ENCODE assay signal across 17 cellular contexts in genomic region chr1:12028248-12028647, GRCh38. TPM values are rescaled to one million over a fixed set of nuclear protein-coding genes. Genes with fewer than 3 reads are reported as not detected.
DNase-seq lines count a peak whose midpoint lies in the region; ATAC-seq and TF ChIP-seq lines count a peak whose summit lies in the region.
"Had no signal": no experiment of that assay in that cellular context is flagged by ENCODE, and none has a peak within 500 bp of the region (broad histone marks: within the 10 kb centered on the region; RNA-seq: fewer than 3 reads in every experiment).

No MANE protein-coding gene starts in this region.

- peaks cover 26% of the 10 kb centered on the region for H4K20me1 ChIP-seq in BLaER1

- H3K4me2 ChIP-seq in BLaER1: peak overlapping the region; percentile 80
- H3K4me2 ChIP-seq in parathyroid adenoma (ENCODE audit: low read length): no peak overlapping the region

- H3K27ac Mint-ChIP-seq in T-helper 1 cell treated with Interleukin-12 subunit alpha and Interleukin-12 subunit beta and Interleukin-4 antibody, amounts not matched to agents 30 μg/mL and 1 μg/mL, for 36 hours: peak overlapping the region; percentile 49
- peak overlapping the region; percentile 5 to 39 for H3K27ac Mint-ChIP-seq in effector memory CD8-positive, alpha-beta T cell
- no peak overlapping the region for H3K27ac Mint-ChIP-seq in activated CD4-positive, alpha-beta T cell treated with anti-CD3 and anti-CD28 coated beads, Interleukin-2, amount 10 ng/mL, durations not matched to agents 7 days and 5 days
- H3K27ac Mint-ChIP-seq in MCF 10A (ENCODE audit: low read depth, unreplicated experiment): no peak overlapping the region
- H3K27ac Mint-ChIP-seq in Calu3 (ENCODE audit: unreplicated experiment): no peak overlapping the region
- H3K27ac Mint-ChIP-seq: H9 had no signal

- TF ChIP-seq CTCF in parathyroid adenoma (IDR thresholded peaks at IDR 0.05) (no peak), MCF 10A (IDR thresholded peaks at IDR 0.05; ENCODE audit: unreplicated experiment) (no peak), Calu3 (IDR thresholded peaks at IDR 0.05; ENCODE audit: unreplicated experiment) (no peak)

- H3K9me3 ChIP-seq in BLaER1 (no peaks in the 10 kb centered on the region), parathyroid adenoma (ENCODE audit: control insufficient read depth, low read length) (no peaks in the 10 kb centered on the region)

- no peak overlapping the region for H3K4me3 Mint-ChIP-seq in T-helper 1 cell treated with Interleukin-12 subunit alpha and Interleukin-12 subunit beta and Interleukin-4 antibody, amounts not matched to agents 30 μg/mL and 1 μg/mL, for 36 hours
- no peak overlapping the region for H3K4me3 Mint-ChIP-seq in effector memory CD8-positive, alpha-beta T cell
- H3K4me3 Mint-ChIP-seq in activated CD4-positive, alpha-beta T cell treated with anti-CD3 and anti-CD28 coated beads, Interleukin-2, amount 10 ng/mL, durations not matched to agents 7 days and 5 days: no peak overlapping the region
- H3K4me3 Mint-ChIP-seq in MCF 10A (ENCODE audit: unreplicated experiment): no peak overlapping the region
- H3K4me3 Mint-ChIP-seq in Calu3 (ENCODE audit: low read depth, unreplicated experiment): no peak overlapping the region
- H3K4me3 Mint-ChIP-seq: H9 had no signal

- BruUV-seq in MCF 10A (replicated peaks; lab: Mats Ljungman, UMichigan) (no TSS peak), Calu3 (replicated peaks; lab: Mats Ljungman, UMichigan) (no TSS peak)

- POLR2A ChIA-PET in activated CD4-positive, alpha-beta T cell treated with anti-CD3 and anti-CD28 coated beads, Interleukin-2, amount 10 ng/mL, durations not matched to agents 7 days and 5 days (lab: Charles Lee): no interaction called here
- POLR2A ChIA-PET in MCF 10A (lab: Yijun Ruan, JAX): no interaction called here

- H3K27ac ChIP-seq in BLaER1 (peak overlapping the region; percentile 61; the same call in 1 of the 2 replicates), parathyroid adenoma (peak overlapping the region; percentile 53)
- H3K27ac ChIP-seq: 22Rv1 had no signal

- DNase-seq in T-helper 1 cell (no peak), MCF 10A (ENCODE audit: unreplicated experiment) (no peak), Calu3 (no peak)
- no peak for DNase-seq in effector memory CD8-positive, alpha-beta T cell
- no peak for DNase-seq in activated CD4-positive, alpha-beta T cell treated with anti-CD3 and anti-CD28 coated beads, Interleukin-2, amount 10 ng/mL, durations not matched to agents 7 days and 5 days
- DNase-seq: CD4-positive, CD25-positive, alpha-beta regulatory T cell; DMS 273 treated with DMSO at 0.1 percent for 48 hours; DMS79; GOT3; H9 had no signal

- H3K4me1 ChIP-seq in BLaER1: peaks cover 38% of the 10 kb centered on the region
- peaks cover 2% of the 10 kb centered on the region for H3K4me1 ChIP-seq in parathyroid adenoma

- intact Hi-C loops in MCF 10A (cut with micrococcal nuclease): no loop called here
- intact Hi-C loops in Calu3 (cut with micrococcal nuclease; ENCODE audit: unreplicated experiment): no loop called here

- H3K9me3 Mint-ChIP-seq in T-helper 1 cell treated with Interleukin-12 subunit alpha and Interleukin-12 subunit beta and Interleukin-4 antibody, amounts not matched to agents 30 μg/mL and 1 μg/mL, for 36 hours: no peaks in the 10 kb centered on the region
- no peaks in the 10 kb centered on the region for H3K9me3 Mint-ChIP-seq in effector memory CD8-positive, alpha-beta T cell
- H3K9me3 Mint-ChIP-seq in activated CD4-positive, alpha-beta T cell treated with anti-CD3 and anti-CD28 coated beads, Interleukin-2, amount 10 ng/mL, durations not matched to agents 7 days and 5 days: no peaks in the 10 kb centered on the region
- H3K9me3 Mint-ChIP-seq in MCF 10A (ENCODE audit: unreplicated experiment) (no peaks in the 10 kb centered on the region), Calu3 (ENCODE audit: low read depth, unreplicated experiment) (no peaks in the 10 kb centered on the region)
- H3K9me3 Mint-ChIP-seq: CD4-positive, CD25-positive, alpha-beta regulatory T cell; H9 had no signal

- no peaks in the 10 kb centered on the region for H3K79me2 ChIP-seq in parathyroid adenoma

- H3K36me3 Mint-ChIP-seq in T-helper 1 cell treated with Interleukin-12 subunit alpha and Interleukin-12 subunit beta and Interleukin-4 antibody, amounts not matched to agents 30 μg/mL and 1 μg/mL, for 36 hours (ENCODE audit: low read depth): peaks cover 49% of the 10 kb centered on the region
- H3K36me3 Mint-ChIP-seq in effector memory CD8-positive, alpha-beta T cell (ENCODE audit: insufficient read depth): peaks cover 46% of the 10 kb centered on the region
- peaks cover 28% of the 10 kb centered on the region for H3K36me3 Mint-ChIP-seq in activated CD4-positive, alpha-beta T cell treated with anti-CD3 and anti-CD28 coated beads, Interleukin-2, amount 10 ng/mL, durations not matched to agents 7 days and 5 days (ENCODE audit: low read depth)
- peaks cover 41% of the 10 kb centered on the region for H3K36me3 Mint-ChIP-seq in MCF 10A (ENCODE audit: insufficient read depth, unreplicated experiment)
- H3K36me3 Mint-ChIP-seq in Calu3 (ENCODE audit: insufficient read depth, unreplicated experiment): peaks cover 8% of the 10 kb centered on the region

- ATAC-seq in effector memory CD8-positive, alpha-beta T cell (replicated peaks): no peak
- ATAC-seq: GM12878 had no signal

- H3K36me3 ChIP-seq in BLaER1 (peaks cover 84% of the 10 kb centered on the region), parathyroid adenoma (ENCODE audit: control insufficient read depth, insufficient read depth, low read length) (no peaks in the 10 kb centered on the region)

- H3K9ac ChIP-seq in BLaER1 (0 out of 2 replicates have a peak overlapping the region, but pooled peaks have one; percentile 18), parathyroid adenoma (no peak overlapping the region)

- no peaks in the 10 kb centered on the region for H3K27me3 Mint-ChIP-seq in T-helper 1 cell treated with Interleukin-12 subunit alpha and Interleukin-12 subunit beta and Interleukin-4 antibody, amounts not matched to agents 30 μg/mL and 1 μg/mL, for 36 hours (ENCODE audit: low read depth)
- H3K27me3 Mint-ChIP-seq in effector memory CD8-positive, alpha-beta T cell: no peaks in the 10 kb centered on the region
- H3K27me3 Mint-ChIP-seq in activated CD4-positive, alpha-beta T cell treated with anti-CD3 and anti-CD28 coated beads, Interleukin-2, amount 10 ng/mL, durations not matched to agents 7 days and 5 days: no peaks in the 10 kb centered on the region
- no peaks in the 10 kb centered on the region for H3K27me3 Mint-ChIP-seq in MCF 10A (ENCODE audit: insufficient read depth, unreplicated experiment)
- H3K27me3 Mint-ChIP-seq in Calu3 (ENCODE audit: unreplicated experiment): no peaks in the 10 kb centered on the region
- H3K27me3 Mint-ChIP-seq: CD4-positive, CD25-positive, alpha-beta regulatory T cell had no signal

- no peak overlapping the region for H2AFZ ChIP-seq in parathyroid adenoma

- peaks cover 14% of the 10 kb centered on the region for H3K4me1 Mint-ChIP-seq in T-helper 1 cell treated with Interleukin-12 subunit alpha and Interleukin-12 subunit beta and Interleukin-4 antibody, amounts not matched to agents 30 μg/mL and 1 μg/mL, for 36 hours (ENCODE audit: low read depth)
- peaks cover 4 to 5% of the 10 kb centered on the region in 2 donors for H3K4me1 Mint-ChIP-seq in effector memory CD8-positive, alpha-beta T cell (ENCODE audit: low read depth in 2 of 2)
- no peaks in the 10 kb centered on the region for H3K4me1 Mint-ChIP-seq in activated CD4-positive, alpha-beta T cell treated with anti-CD3 and anti-CD28 coated beads, Interleukin-2, amount 10 ng/mL, durations not matched to agents 7 days and 5 days
- H3K4me1 Mint-ChIP-seq in MCF 10A (ENCODE audit: insufficient read depth, unreplicated experiment): no peaks in the 10 kb centered on the region
- H3K4me1 Mint-ChIP-seq in Calu3 (ENCODE audit: low read depth, unreplicated experiment): no peaks in the 10 kb centered on the region
- H3K4me1 Mint-ChIP-seq: H9 had no signal

- CTCF ChIA-PET in activated CD4-positive, alpha-beta T cell treated with anti-CD3 and anti-CD28 coated beads, Interleukin-2, amount 10 ng/mL, durations not matched to agents 7 days and 5 days (lab: Charles Lee): no interaction called here
- CTCF ChIA-PET in MCF 10A (lab: Yijun Ruan, JAX) (no interaction called here), Calu3 (lab: Charles Lee) (no interaction called here)

- H3K27me3 ChIP-seq in BLaER1 (no peaks in the 10 kb centered on the region), parathyroid adenoma (ENCODE audit: control insufficient read depth, insufficient read depth, low read length) (no peaks in the 10 kb centered on the region)

- H3K4me3 ChIP-seq in BLaER1 (no peak overlapping the region), parathyroid adenoma (ENCODE audit: low read depth, low read length) (no peak overlapping the region)
- H3K4me3 ChIP-seq: GM12878 had no signal

RNA-seq across cellular contexts. Expression of gene MIIP, which starts 8.9 kb away (rescaled TPM):
- total RNA-seq in activated CD4-positive, alpha-beta T cell treated with anti-CD3 and anti-CD28 coated beads, Interleukin-2, amount 10 ng/mL, durations not matched to agents 7 days and 5 days: 10 to 100 TPM; 33.7 to 43.7 TPM
- total RNA-seq in MCF 10A (2022): 22.1 and 25.3 TPM in 2 replicates
- 23.4 and 28.8 TPM in 2 replicates for total RNA-seq in Calu3 (2022)

RNA-seq across cellular contexts. Expression of gene TNFRSF8, which starts 34.9 kb away (rescaled TPM):
- total RNA-seq in activated CD4-positive, alpha-beta T cell treated with anti-CD3 and anti-CD28 coated beads, Interleukin-2, amount 10 ng/mL, durations not matched to agents 7 days and 5 days: 1 to 10 TPM; 6.0 to 6.5 TPM
- total RNA-seq in MCF 10A (2022) (not detected in 2 replicates), Calu3 (2022) (not detected in 2 replicates)
- total RNA-seq: A673, G401 had no signal

RNA-seq across cellular contexts. Expression of gene MFN2, which starts 48.0 kb away (rescaled TPM):
- total RNA-seq in activated CD4-positive, alpha-beta T cell treated with anti-CD3 and anti-CD28 coated beads, Interleukin-2, amount 10 ng/mL, durations not matched to agents 7 days and 5 days: 10 to 100 TPM; 46.3 to 60.3 TPM
- total RNA-seq in MCF 10A (2022) (95.6 and 105 TPM in 2 replicates), Calu3 (2022) (61.8 and 66.5 TPM in 2 replicates)

Comparison
In these comparisons a context has a peak if more than half of its experiments do, and no peak if none do; other contexts are left out.
1. H3K27ac Mint-ChIP-seq: peak in T-helper 1 cell treated with Interleukin-12 subunit alpha and Interleukin-12 subunit beta and Interleukin-4 antibody, amounts not matched to agents 30 μg/mL and 1 μg/mL, for 36 hours (single experiment) and effector memory CD8-positive, alpha-beta T cell (2 of 2); none in activated CD4-positive, alpha-beta T cell treated with anti-CD3 and anti-CD28 coated beads, Interleukin-2, amount 10 ng/mL, durations not matched to agents 7 days and 5 days (single experiment), MCF 10A (single experiment) and Calu3 (single experiment).